In genomic region chr3:161026612-161027217, GRCh38 we compare ENCODE assay signal across 32 cellular contexts.
"Had no signal": no experiment of that assay in that cellular context is flagged by ENCODE, and none has a peak within 500 bp of the region (broad histone marks: within the 10 kb centered on the region; RNA-seq: fewer than 3 reads in every experiment).

No MANE protein-coding gene starts in this region.

- H3K4me3 ChIP-seq: K562 had no signal

- H3K27me3 ChIP-seq: brain microvascular endothelial cell had no signal

- H3K4me3 Mint-ChIP-seq: activated CD4-positive, alpha-beta T cell treated with anti-CD3 and anti-CD28 coated beads, Interleukin-2, amount 10 ng/mL, durations not matched to agents 24 days and 14 days; activated CD8-positive, alpha-beta T cell treated with anti-CD3 and anti-CD28 coated beads for 36 hours; activated naive CD8-positive, alpha-beta T cell treated with anti-CD3 and anti-CD28 coated beads for 36 hours; activated T-cell treated with anti-CD3 and anti-CD28 coated beads, Interleukin-2, amount 50 U/mL, for 72 hours; activated T-helper 17 cell treated with anti-CD3 and anti-CD28 coated beads, Interleukin-2, amount 50 U/mL, for 72 hours had no signal

- H3K4me1 Mint-ChIP-seq: activated CD4-positive, alpha-beta T cell treated with anti-CD3 and anti-CD28 coated beads, Interleukin-2, amount 10 ng/mL, durations not matched to agents 24 days and 14 days; activated naive CD8-positive, alpha-beta T cell treated with anti-CD3 and anti-CD28 coated beads for 36 hours; activated T-helper 17 cell treated with anti-CD3 and anti-CD28 coated beads, Interleukin-2, amount 50 U/mL, for 72 hours had no signal

- H3K36me3 ChIP-seq: brain microvascular endothelial cell, WERI-Rb-1 had no signal

- H3K27ac Mint-ChIP-seq: activated CD4-positive, alpha-beta T cell treated with anti-CD3 and anti-CD28 coated beads, Interleukin-2, amount 10 ng/mL, durations not matched to agents 24 days and 14 days; activated CD8-positive, alpha-beta T cell treated with anti-CD3 and anti-CD28 coated beads for 36 hours; activated naive CD8-positive, alpha-beta T cell treated with anti-CD3 and anti-CD28 coated beads for 36 hours; activated T-cell treated with anti-CD3 and anti-CD28 coated beads, Interleukin-2, amount 50 U/mL, for 72 hours; activated T-helper 17 cell treated with anti-CD3 and anti-CD28 coated beads, Interleukin-2, amount 50 U/mL, for 72 hours had no signal

- DNase-seq: activated CD4-positive, alpha-beta T cell treated with anti-CD3 and anti-CD28 coated beads, Interleukin-2, amount 10 ng/mL, durations not matched to agents 24 days and 14 days; activated CD4-positive, alpha-beta T cell treated with anti-CD3 and anti-CD28 coated beads, Interleukin-2, amount 50 U/mL, for 4 hours; activated CD8-positive, alpha-beta T cell treated with anti-CD3 and anti-CD28 coated beads for 36 hours; activated effector memory CD4-positive, alpha-beta T cell treated with anti-CD3 and anti-CD28 coated beads, Interleukin-2, amount 50 U/mL, for 16 hours; activated naive CD4-positive, alpha-beta T cell; activated naive CD4-positive, alpha-beta T cell treated with anti-CD3 and anti-CD28 coated beads, Interleukin-2, amount 50 U/mL, for 16 hours; activated naive CD8-positive, alpha-beta T cell treated with anti-CD3 and anti-CD28 coated beads for 36 hours; activated T-cell treated with anti-CD3 and anti-CD28 coated beads, Interleukin-2, amount 50 U/mL, for 1 hour; activated T-cell treated with anti-CD3 and anti-CD28 coated beads, Interleukin-2, amount 50 U/mL, for 72 hours; amniotic stem cell; aorta; brain microvascular endothelial cell; central memory CD4-positive, alpha-beta T cell; NCI-H1048; NCI-H1105 treated with DMSO at 0.1 percent for 48 hours; NCI-H1436; NCI-H1694; NCI-H1930; NCI-H2081 treated with DMSO at 0.1 percent for 48 hours; NCI-H2171; NCI-H510A; NCI-H526; NCI-H748 treated with DMSO at 0.1 percent for 48 hours; OCI-M1; Right ventricle myocardium superior; SW 1271; T-helper 1 cell; T-helper 2 cell; T-helper 9 cell; WERI-Rb-1 had no signal

- H3K27me3 Mint-ChIP-seq: activated CD4-positive, alpha-beta T cell treated with anti-CD3 and anti-CD28 coated beads, Interleukin-2, amount 10 ng/mL, durations not matched to agents 24 days and 14 days; activated CD8-positive, alpha-beta T cell treated with anti-CD3 and anti-CD28 coated beads for 36 hours; activated naive CD8-positive, alpha-beta T cell treated with anti-CD3 and anti-CD28 coated beads for 36 hours; activated T-helper 17 cell treated with anti-CD3 and anti-CD28 coated beads, Interleukin-2, amount 50 U/mL, for 72 hours had no signal

- H3K27ac ChIP-seq: brain microvascular endothelial cell, WERI-Rb-1 had no signal

- H3K9me3 Mint-ChIP-seq: activated T-helper 17 cell treated with anti-CD3 and anti-CD28 coated beads, Interleukin-2, amount 50 U/mL, for 72 hours had no signal
